ENCODE assay signal across 8 cellular contexts in the genomic region with DNA sequence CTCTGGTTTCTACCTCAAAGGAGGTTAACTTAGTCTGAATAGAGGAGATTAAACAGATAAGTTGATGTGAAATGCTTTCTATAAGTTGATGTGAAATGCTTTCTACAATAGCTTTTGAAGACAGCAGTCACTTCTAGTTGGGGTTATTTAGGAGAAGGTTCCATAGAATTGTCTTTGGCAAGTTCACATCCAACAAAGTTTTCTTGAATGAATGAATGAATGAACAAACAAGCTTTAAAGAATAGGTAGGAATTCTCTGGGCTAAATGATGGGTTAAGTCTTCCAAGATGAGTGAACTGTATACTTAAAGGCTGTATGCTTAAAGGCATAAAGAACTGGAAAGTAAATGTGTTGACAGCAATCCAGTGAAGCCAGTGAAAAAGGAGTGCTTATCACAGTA. TPM values are rescaled to one million over a fixed set of nuclear protein-coding genes. Genes with fewer than 3 reads are reported as not detected.
A peak's percentile ranks its signal among the peaks of the same experiment; 100 is the strongest.
DNase-seq lines count a peak whose midpoint lies in the region; ATAC-seq and TF ChIP-seq lines count a peak whose summit lies in the region.

No MANE protein-coding gene starts in this region.

- TF ChIP-seq CTCF in activated B cell treated with CpG ODN at 0.5 μM for 24 hours (IDR thresholded peaks at IDR 0.05) (no peak), fibroblast of the aortic adventitia (IDR thresholded peaks at IDR 0.05; ENCODE audit: insufficient read depth, low read length) (no peak), stomach (IDR thresholded peaks at IDR 0.05) (no peak), thyroid gland (IDR thresholded peaks at IDR 0.05) (no peak)

- no peak for TF ChIP-seq POLR2A in stomach (IDR thresholded peaks at IDR 0.05)
- no peak for TF ChIP-seq POLR2A in thyroid gland (IDR thresholded peaks at IDR 0.05)

- H3K9me3 Mint-ChIP-seq in activated naive CD4-positive, alpha-beta T cell treated with anti-CD3 and anti-CD28 coated beads, Interleukin-2, amount 10 ng/mL, durations not matched to agents 7 days and 5 days, result no peaks in the 10 kb centered on the region
- no peaks in the 10 kb centered on the region for H3K9me3 Mint-ChIP-seq in activated B cell treated with CpG ODN at 0.5 μM for 24 hours

- peaks cover 20% of the 10 kb centered on the region for H3K36me3 Mint-ChIP-seq in activated naive CD4-positive, alpha-beta T cell treated with anti-CD3 and anti-CD28 coated beads, Interleukin-2, amount 10 ng/mL, durations not matched to agents 7 days and 5 days
- peaks cover 32% of the 10 kb centered on the region for H3K36me3 Mint-ChIP-seq in activated B cell treated with CpG ODN at 0.5 μM for 24 hours (ENCODE audit: low read depth)

- DNase-seq in activated naive CD4-positive, alpha-beta T cell treated with anti-CD3 and anti-CD28 coated beads, Interleukin-2, amount 10 ng/mL, durations not matched to agents 7 days and 5 days, result no peak
- no peak for DNase-seq in activated naive CD4-positive, alpha-beta T cell (lab: John Stamatoyannopoulos, UW)
- DNase-seq in activated B cell treated with CpG ODN at 0.5 μM for 24 hours (no peak), fibroblast of the aortic adventitia (ENCODE audit: low read depth) (no peak), stomach (no peak), thyroid gland (no peak)

- H3K36me3 ChIP-seq in stomach (peaks cover 12 to 31% (median 18%) of the 10 kb centered on the region in 4 donors), thyroid gland (peaks cover 5 to 7% of the 10 kb centered on the region in 2 donors)

- peaks cover 48% of the 10 kb centered on the region for H3K4me1 Mint-ChIP-seq in activated naive CD4-positive, alpha-beta T cell treated with anti-CD3 and anti-CD28 coated beads, Interleukin-2, amount 10 ng/mL, durations not matched to agents 7 days and 5 days
- peaks cover 44% of the 10 kb centered on the region for H3K4me1 Mint-ChIP-seq in activated B cell treated with CpG ODN at 0.5 μM for 24 hours

- peak overlapping the region; percentile 46 for H3K4me3 ChIP-seq in fibroblast of the aortic adventitia (ENCODE audit: low read depth, low read length)
- peak overlapping the region in 3 of 4 donors; percentile 65 to 72 (median 69) for H3K4me3 ChIP-seq in stomach
- no peak overlapping the region for H3K4me3 ChIP-seq in thyroid gland (replicated peaks in 1 of 3)

- peaks cover 17 to 52% (median 36%) of the 10 kb centered on the region in 4 donors for H3K4me1 ChIP-seq in stomach
- peaks cover 14 to 21% of the 10 kb centered on the region in 2 donors for H3K4me1 ChIP-seq in thyroid gland

- no peak for ATAC-seq in activated B cell treated with CpG ODN at 0.5 μM for 24 hours (ENCODE audit: low read depth)
- no peak for ATAC-seq in GM18498 (IDR thresholded peaks at IDR 0.05; ENCODE audit: unreplicated experiment)
- ATAC-seq in HG03460 (IDR thresholded peaks at IDR 0.05; ENCODE audit: unreplicated experiment), result no peak

- intact Hi-C loops in activated B cell treated with CpG ODN at 0.5 μM for 24 hours (cut with micrococcal nuclease) (loop anchor here (5.0 kb wide), 1 partner anchor 414 kb away; no protein-coding TSS in a partner anchor), stomach (cut with DNase I; ENCODE audit: low total_unique reads) (no loop called here), thyroid gland (cut with DNase I) (no loop called here)

- H3K27me3 ChIP-seq in stomach (no peaks in the 10 kb centered on the region), thyroid gland (no peaks in the 10 kb centered on the region)

- H3K4me3 Mint-ChIP-seq in activated naive CD4-positive, alpha-beta T cell treated with anti-CD3 and anti-CD28 coated beads, Interleukin-2, amount 10 ng/mL, durations not matched to agents 7 days and 5 days, result peak overlapping the region; percentile 91
- H3K4me3 Mint-ChIP-seq in activated B cell treated with CpG ODN at 0.5 μM for 24 hours, result peak overlapping the region; percentile 93

- H3K27me3 Mint-ChIP-seq in activated naive CD4-positive, alpha-beta T cell treated with anti-CD3 and anti-CD28 coated beads, Interleukin-2, amount 10 ng/mL, durations not matched to agents 7 days and 5 days, result peaks cover 7% of the 10 kb centered on the region
- H3K27me3 Mint-ChIP-seq in activated B cell treated with CpG ODN at 0.5 μM for 24 hours, result no peaks in the 10 kb centered on the region

- peak overlapping the region; percentile 53 for H3K27ac Mint-ChIP-seq in activated naive CD4-positive, alpha-beta T cell treated with anti-CD3 and anti-CD28 coated beads, Interleukin-2, amount 10 ng/mL, durations not matched to agents 7 days and 5 days
- H3K27ac Mint-ChIP-seq in activated B cell treated with CpG ODN at 0.5 μM for 24 hours, result no peak overlapping the region

- CTCF ChIA-PET in activated naive CD4-positive, alpha-beta T cell treated with anti-CD3 and anti-CD28 coated beads, Interleukin-2, amount 10 ng/mL, durations not matched to agents 7 days and 5 days (lab: Charles Lee), result interaction anchor here (1.0 kb wide), 1 partner anchor 20 kb away, joined by 4 read pairs; no protein-coding TSS in a partner anchor
- CTCF ChIA-PET in activated B cell treated with CpG ODN at 0.5 μM for 24 hours (lab: Charles Lee), result interaction anchor here (1.4 to 1.6 kb wide), 2 partner anchors 65 to 649 kb away, joined by 5 to 8 read pairs; a partner anchor contains a TSS

- POLR2A ChIA-PET in activated B cell treated with CpG ODN at 0.5 μM for 24 hours (lab: Charles Lee), result interaction anchor here (0.7 kb wide), 1 partner anchor 38 kb away, joined by 3 read pairs; no protein-coding TSS in a partner anchor

- H3K9me3 ChIP-seq in stomach, result no peaks in the 10 kb centered on the region
- H3K9me3 ChIP-seq in thyroid gland, result no peaks in the 10 kb centered on the region

- H3K27ac ChIP-seq in stomach (no peak overlapping the region), thyroid gland (no peak overlapping the region)

- TF ChIP-seq EP300 in stomach (IDR thresholded peaks at IDR 0.05), result no peak

RNA-seq across cellular contexts. Expression of a gene that starts 1.9 kb away (rescaled TPM):
- 55.9 and 59.1 TPM in 2 replicates for total RNA-seq in activated B cell treated with CpG ODN at 0.5 μM for 24 hours
- total RNA-seq in fibroblast of the aortic adventitia (ENCODE audit: low replicate concordance), result 33.4 and 174 TPM in 2 replicates
- 10 to 100 TPM in 4 of 5 donors, 1 to 10 TPM in 1; 6.7 to 75.9 (median 29.9) TPM for total RNA-seq in stomach
- polyA plus RNA-seq in stomach, result 10 to 100 TPM in 1 of 3 donors, 1 to 10 TPM in 2; 7.1 to 11.9 (median 9.6) TPM
- 10 to 100 TPM; 44.6 to 70.0 (median 50.5) TPM for total RNA-seq in thyroid gland

RNA-seq across cellular contexts. Expression of a gene that starts 18.5 kb away (rescaled TPM):
- total RNA-seq in activated B cell treated with CpG ODN at 0.5 μM for 24 hours (10.9 and 14.4 TPM in 2 replicates), fibroblast of the aortic adventitia (ENCODE audit: low replicate concordance) (4.3 and 25.7 TPM in 2 replicates), stomach (1 to 10 TPM; 1.2 to 6.6 (median 4.3) TPM), thyroid gland (10 to 100 TPM in 1 of 4 donors, 1 to 10 TPM in 3; 4.5 to 23.0 (median 6.1) TPM)
- 10 to 100 TPM; 18.0 to 18.7 (median 18.4) TPM for polyA plus RNA-seq in stomach

Comparison
In these comparisons a context has a peak if more than half of its experiments do, and no peak if none do; other contexts are left out.
1. H3K4me3 ChIP-seq: peak in fibroblast of the aortic adventitia (single experiment) and stomach (3 of 4); none in thyroid gland (0 of 3).